ENCODE assay signal across 28 cellular contexts in the genomic region with DNA sequence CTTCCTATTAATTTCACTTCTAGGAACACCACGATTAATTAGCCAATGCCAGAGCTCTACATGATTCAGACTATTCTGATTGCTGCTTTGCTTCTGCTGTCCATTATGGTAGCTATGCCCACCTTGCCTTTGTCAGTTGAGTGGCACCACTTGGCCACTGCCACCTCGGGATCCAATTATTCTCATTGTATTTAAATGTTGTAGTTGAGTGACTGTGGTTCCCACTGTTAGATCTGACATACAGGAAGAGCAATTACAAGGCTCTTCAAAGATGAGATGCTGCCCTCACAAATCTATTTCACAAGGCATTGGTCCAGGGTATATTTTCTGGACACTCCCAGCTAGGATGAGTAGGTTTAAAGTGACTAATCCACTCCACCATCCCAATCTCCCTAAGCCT.
"Had no signal": no experiment of that assay in that cellular context is flagged by ENCODE, and none has a peak within 500 bp of the region (broad histone marks: within the 10 kb centered on the region; RNA-seq: fewer than 3 reads in every experiment).

No MANE protein-coding gene starts in this region.

- H3K27me3 Mint-ChIP-seq: stimulated activated memory B cell treated with anti-CD40 and anti-IgM and Interleukin-4, amounts not matched to agents 10 μg/mL and 1 μg/mL and 100 μg/mL, for 72 hours; stimulated activated naive B cell treated with anti-CD40 and anti-IgM and Interleukin-4, amounts not matched to agents 10 μg/mL and 1 μg/mL and 100 μg/mL, for 72 hours; stimulated activated naive CD8-positive, alpha-beta T cell treated with anti-CD3 and anti-CD28 coated beads, Interleukin-15, amount 100 ng/mL, for 72 hours; stimulated activated naive CD8-positive, alpha-beta T cell treated with anti-CD3 and anti-CD28 coated beads, Interleukin-15, Interleukin-2, amounts not matched to agents 100 ng/mL and 50 ng/mL, for 24 hours; type B pancreatic cell had no signal

- H3K4me3 Mint-ChIP-seq: stimulated activated effector memory CD8-positive, alpha-beta T cell treated with anti-CD3 and anti-CD28 coated beads, Interleukin-12 subunit alpha, Interleukin-12 subunit beta, amount 100 ng/mL, for 72 hours; stimulated activated memory B cell treated with anti-CD40 and anti-IgM and Interleukin-4, amounts not matched to agents 10 μg/mL and 1 μg/mL and 100 μg/mL, for 72 hours; stimulated activated naive B cell treated with anti-CD40 and anti-IgM and Interleukin-4, amounts not matched to agents 10 μg/mL and 1 μg/mL and 100 μg/mL, for 72 hours; stimulated activated naive CD8-positive, alpha-beta T cell treated with anti-CD3 and anti-CD28 coated beads, Interleukin-15, amount 100 ng/mL, for 72 hours; stimulated activated naive CD8-positive, alpha-beta T cell treated with anti-CD3 and anti-CD28 coated beads, Interleukin-15, Interleukin-2, amounts not matched to agents 100 ng/mL and 50 ng/mL, for 24 hours; type B pancreatic cell had no signal

- H3K27ac ChIP-seq: stomach, suprapubic skin, testis, thoracic aorta, thyroid gland, tibial artery, tibial nerve, transverse colon, upper lobe of left lung, upper lobe of right lung, uterus, vagina had no signal

- ATAC-seq: stimulated activated effector memory CD8-positive, alpha-beta T cell treated with anti-CD3 and anti-CD28 coated beads, Interleukin-12 subunit alpha, Interleukin-12 subunit beta, amount 100 ng/mL, for 72 hours; stimulated activated memory B cell treated with anti-CD40 and anti-IgM and Interleukin-4, amounts not matched to agents 10 μg/mL and 1 μg/mL and 100 μg/mL, for 72 hours; stimulated activated naive B cell treated with anti-CD40 and anti-IgM and Interleukin-4, amounts not matched to agents 10 μg/mL and 1 μg/mL and 100 μg/mL, for 72 hours; stimulated activated naive CD8-positive, alpha-beta T cell treated with anti-CD3 and anti-CD28 coated beads, Interleukin-15, amount 100 ng/mL, for 72 hours; stimulated activated naive CD8-positive, alpha-beta T cell treated with anti-CD3 and anti-CD28 coated beads, Interleukin-15, Interleukin-2, amounts not matched to agents 100 U/mL and 50 U/mL, for 24 hours; upper lobe of right lung had no signal

- H3K4me1 Mint-ChIP-seq: stimulated activated effector memory CD8-positive, alpha-beta T cell treated with anti-CD3 and anti-CD28 coated beads, Interleukin-12 subunit alpha, Interleukin-12 subunit beta, amount 100 ng/mL, for 72 hours; stimulated activated memory B cell treated with anti-CD40 and anti-IgM and Interleukin-4, amounts not matched to agents 10 μg/mL and 1 μg/mL and 100 μg/mL, for 72 hours; stimulated activated naive B cell treated with anti-CD40 and anti-IgM and Interleukin-4, amounts not matched to agents 10 μg/mL and 1 μg/mL and 100 μg/mL, for 72 hours; stimulated activated naive CD8-positive, alpha-beta T cell treated with anti-CD3 and anti-CD28 coated beads, Interleukin-15, amount 100 ng/mL, for 72 hours had no signal

- H3K27ac Mint-ChIP-seq: stimulated activated effector memory CD8-positive, alpha-beta T cell treated with anti-CD3 and anti-CD28 coated beads, Interleukin-12 subunit alpha, Interleukin-12 subunit beta, amount 100 ng/mL, for 72 hours; stimulated activated memory B cell treated with anti-CD40 and anti-IgM and Interleukin-4, amounts not matched to agents 10 μg/mL and 1 μg/mL and 100 μg/mL, for 72 hours; stimulated activated naive B cell treated with anti-CD40 and anti-IgM and Interleukin-4, amounts not matched to agents 10 μg/mL and 1 μg/mL and 100 μg/mL, for 72 hours; stimulated activated naive CD8-positive, alpha-beta T cell treated with anti-CD3 and anti-CD28 coated beads, Interleukin-15, amount 100 ng/mL, for 72 hours; stimulated activated naive CD8-positive, alpha-beta T cell treated with anti-CD3 and anti-CD28 coated beads, Interleukin-15, Interleukin-2, amounts not matched to agents 100 ng/mL and 50 ng/mL, for 24 hours; type B pancreatic cell had no signal

- H3K4me3 ChIP-seq: stomach, suprapubic skin, testis, thoracic aorta, thyroid gland, tibial artery, tibial nerve, transverse colon, upper lobe of left lung, upper lobe of right lung, uterus, vagina had no signal

- DNase-seq: stimulated activated CD4-positive, alpha-beta T cell treated with anti-CD3 and anti-CD28 coated beads, Interleukin-2, amount 100 ng/mL, for 48 hours; stimulated activated CD4-positive, alpha-beta T cell treated with anti-CD3 and anti-CD28 coated beads, Interleukin-4, amount 100 ng/mL, for 1 hour; stimulated activated CD4-positive, alpha-beta T cell treated with anti-CD3 and anti-CD28 coated beads, Interleukin-4, amount 100 ng/mL, for 24 hours; stimulated activated CD4-positive, alpha-beta T cell treated with anti-CD3 and anti-CD28 coated beads, Interleukin-4, amount 100 ng/mL, for 4 hours; stimulated activated CD8-positive, alpha-beta memory T cell treated with anti-CD3 and anti-CD28 coated beads, Interleukin-4, amount 100 ng/mL, for 48 hours; stimulated activated naive B cell treated with anti-CD40 and anti-IgM and Interleukin-4, amounts not matched to agents 10 μg/mL and 1 μg/mL and 100 μg/mL, for 72 hours; stimulated activated naive CD4-positive, alpha-beta T cell; stimulated activated naive CD4-positive, alpha-beta T cell treated with Interleukin-2 at 50 U/mL for 16 hours; stimulated activated naive CD8-positive, alpha-beta T cell treated with anti-CD3 and anti-CD28 coated beads, Interleukin-15, amount 100 ng/mL, for 72 hours; stimulated activated naive CD8-positive, alpha-beta T cell treated with anti-CD3 and anti-CD28 coated beads, Interleukin-15, Interleukin-2, amounts not matched to agents 100 U/mL and 50 U/mL, for 24 hours; stomach; substantia nigra; testis; thyroid gland; tibial artery; transverse colon; trophoblast cell; upper lobe of left lung; upper lobe of right lung; uterus had no signal

- H3K27me3 ChIP-seq: stomach, suprapubic skin, testis, thyroid gland, tibial artery, tibial nerve, transverse colon, upper lobe of left lung, upper lobe of right lung, uterus, vagina had no signal

- H3K36me3 ChIP-seq: stomach, suprapubic skin, thoracic aorta, thyroid gland, tibial artery, tibial nerve, transverse colon, upper lobe of left lung, upper lobe of right lung, uterus, vagina had no signal

- H3K4me1 ChIP-seq: stomach, suprapubic skin, testis, thyroid gland, tibial artery, tibial nerve, transverse colon, upper lobe of left lung, upper lobe of right lung, uterus, vagina had no signal

- H3K9me3 ChIP-seq: testis, thyroid gland, transverse colon, uterus, vagina had no signal

- H3K36me3 Mint-ChIP-seq: stimulated activated effector memory CD8-positive, alpha-beta T cell treated with anti-CD3 and anti-CD28 coated beads, Interleukin-12 subunit alpha, Interleukin-12 subunit beta, amount 100 ng/mL, for 72 hours; stimulated activated memory B cell treated with anti-CD40 and anti-IgM and Interleukin-4, amounts not matched to agents 10 μg/mL and 1 μg/mL and 100 μg/mL, for 72 hours; stimulated activated naive B cell treated with anti-CD40 and anti-IgM and Interleukin-4, amounts not matched to agents 10 μg/mL and 1 μg/mL and 100 μg/mL, for 72 hours; type B pancreatic cell had no signal
